ENCODE assay signal across 15 cellular contexts in genomic region chr1:24707659-24708058, GRCh38. TPM values are rescaled to one million over a fixed set of nuclear protein-coding genes. Genes with fewer than 3 reads are reported as not detected.
DNase-seq lines count a peak whose midpoint lies in the region; ATAC-seq, FAIRE-seq and TF ChIP-seq lines count a peak whose summit lies in the region.
"Had no signal": no experiment of that assay in that cellular context is flagged by ENCODE, and none has a peak within 500 bp of the region (broad histone marks: within the 10 kb centered on the region; RNA-seq: fewer than 3 reads in every experiment).

No MANE protein-coding gene starts in this region.

- no peak for TF ChIP-seq POLR2A in A549 (IDR thresholded peaks at IDR 0.05; ENCODE audit: low read length)
- TF ChIP-seq POLR2A in upper lobe of left lung (IDR thresholded peaks at IDR 0.05) = no peak

- H3K27me3 ChIP-seq in upper lobe of left lung = no peaks in the 10 kb centered on the region
- H3K27me3 ChIP-seq: body of pancreas had no signal

- 0% methylated on average over 3 of the region's 4 CpGs for WGBS in A549 (ENCODE audit: missing lambda C conversion rate)
- 70 to 78% methylated on average over 4 of the region's 4 CpGs for WGBS in upper lobe of left lung, 2 donors

- TF ChIP-seq CTCF in A549 (IDR thresholded peaks at IDR 0.05) = no peak
- TF ChIP-seq CTCF in fibroblast of the aortic adventitia (IDR thresholded peaks at IDR 0.05; ENCODE audit: insufficient read depth, low read length) = no peak
- TF ChIP-seq CTCF in upper lobe of left lung (IDR thresholded peaks at IDR 0.05) = no peak

- no peak for TF ChIP-seq RAD21 in A549 (conservative IDR thresholded peaks at IDR 0.05 in 1 of 2, IDR thresholded peaks at IDR 0.05 in 1 of 2)

- H3K4me3 ChIP-seq in A549 (no peak overlapping the region), fibroblast of the aortic adventitia (ENCODE audit: low read depth, low read length) (no peak overlapping the region), upper lobe of left lung (no peak overlapping the region)
- H3K4me3 ChIP-seq: body of pancreas, lower lobe of right lung had no signal

- no peak for FAIRE-seq in A549 (lab: Jason Lieb, UNC)

- no peak overlapping the region for H3K4me2 ChIP-seq in A549

- POLR2A ChIA-PET in A549 (lab: Yijun Ruan, JAX) = interaction anchor here (0.8 kb wide), 1 partner anchor 37 kb away, joined by 3 read pairs; the partner anchor contains the start of gene CLIC4

- no peaks in the 10 kb centered on the region for H3K9me3 ChIP-seq in A549
- H3K9me3 ChIP-seq in upper lobe of left lung = no peaks in the 10 kb centered on the region
- H3K9me3 ChIP-seq: body of pancreas, lower lobe of right lung had no signal

- no peaks in the 10 kb centered on the region for H3K36me3 ChIP-seq in upper lobe of left lung
- H3K36me3 ChIP-seq: lower lobe of right lung had no signal

- intact Hi-C loops in left colon (cut with DNase I, micrococcal nuclease) = no loop called here

- TF ChIP-seq EP300 in A549 (IDR thresholded peaks at IDR 0.05) (no peak), upper lobe of left lung (IDR thresholded peaks at IDR 0.05) (no peak)

- H3K27ac ChIP-seq in A549 (peak overlapping the region in 1 of 2 experiments; percentile 89; a peak in 2 of 6 replicates), upper lobe of left lung (no peak overlapping the region)
- H3K27ac ChIP-seq: body of pancreas, lower lobe of right lung had no signal

- CTCF ChIA-PET in A549 (lab: Yijun Ruan, JAX) = interaction anchor here (1.4 kb wide), 1 partner anchor 19 kb away, joined by 3 read pairs; no protein-coding TSS in a partner anchor

- ATAC-seq in A549 = no peak
- no peak for ATAC-seq in left colon
- no peak for ATAC-seq in HG02571 (IDR thresholded peaks at IDR 0.05; ENCODE audit: unreplicated experiment)
- no peak for ATAC-seq in upper lobe of left lung (ENCODE audit: low FRiP score in 2 of 2)
- ATAC-seq: body of pancreas, lower lobe of right lung, Panc1 had no signal

- H3K4me1 ChIP-seq in A549 (peaks cover 19% of the 10 kb centered on the region), upper lobe of left lung (peaks cover 26 to 33% (median 29%) of the 10 kb centered on the region in 4 donors)

- DNase-seq in A549 (ENCODE audit: low read depth in 1 of 2, low spot score in 1 of 2) = peak in 1 of 2 experiments; percentile 54
- peak; percentile 41 for DNase-seq in HCEC 1CT
- DNase-seq in SW 1271 (lab: John Stamatoyannopoulos, UW) = peak; percentile 35 to 46
- peak; percentile 84 for DNase-seq in fibroblast of the aortic adventitia (ENCODE audit: low read depth)
- DNase-seq in kidney glomerular epithelial cell (lab: John Stamatoyannopoulos, UW) = no peak
- no peak for DNase-seq in left colon
- DNase-seq in upper lobe of left lung = no peak
- DNase-seq: activated B cell treated with CpG ODN at 0.5 μM for 24 hours; activated CD8-positive, alpha-beta memory T cell treated with anti-CD3 and anti-CD28 coated beads, Interleukin-2, amount 50 U/mL, for 4 hours; activated naive CD4-positive, alpha-beta T cell; body of pancreas; lower lobe of right lung; NCI-H2081 treated with DMSO at 0.1 percent for 48 hours had no signal

TF ChIP-seq in A549, 52 proteins besides CTCF, POLR2A, EP300 and RAD21:
- TF ChIP-seq FOSL2 (IDR thresholded peaks at IDR 0.05) (0 out of 2 replicates have a peak, but pooled peaks have one; percentile 12), FOSL2 (CRISPR knock-in tag; IDR thresholded peaks at IDR 0.05) (peak; percentile 50; the same call in 1 of the 2 replicates), NPAS2 (CRISPR knock-in tag; IDR thresholded peaks at IDR 0.05; ENCODE audit: borderline replicate concordance) (no peak), MAX (IDR thresholded peaks at IDR 0.05) (no peak)

RNA-seq across cellular contexts. Expression of gene CLIC4, which starts 37.6 kb away (rescaled TPM):
- polyA plus RNA-seq in A549 (2011; rRNA removed) = 85.4 and 97.4 TPM in 2 replicates
- 12.8 and 14.1 TPM in 2 replicates for polyA plus RNA-seq in A549 (2012; cell fraction: cytosol; rRNA removed)
- 6.8 and 9.2 TPM in 2 replicates for polyA plus RNA-seq in A549 (2012; cell fraction: nucleus; rRNA removed)
- 52.0 to 54.4 TPM (median 52.1 TPM) in 3 replicates for polyA plus RNA-seq in A549 (2017; fragmentation: RNase III; extraction: RNeasy Plus Mini Kit Qiagen cat#74134 plus additional on column Dnase treatment)
- polyA minus RNA-seq in A549 (2011; rRNA and poly(A)+ RNA removed) = 20.5 and 21.3 TPM in 2 replicates
- total RNA-seq in fibroblast of the aortic adventitia (ENCODE audit: low replicate concordance) = 571 and 966 TPM in 2 replicates
- 10 to 100 TPM; 39.4 to 79.8 TPM for total RNA-seq in left colon
- total RNA-seq in upper lobe of left lung = 100 to 1,000 TPM in 4 of 6 donors, 10 to 100 TPM in 2; 44.0 to 234 (median 147) TPM

Comparison
In these comparisons a context has a peak if more than half of its experiments do, and no peak if none do; other contexts are left out.
1. DNase-seq: peak in HCEC 1CT (single experiment), SW 1271 (2 of 2) and fibroblast of the aortic adventitia (single experiment); none in kidney glomerular epithelial cell (single experiment), left colon (0 of 2) and upper lobe of left lung (0 of 2).